25 cellular contexts compared by ENCODE assay signal in genomic region chr16:86905302-86905701, GRCh38.
"Had no signal": no experiment of that assay in that cellular context is flagged by ENCODE, and none has a peak within 500 bp of the region (broad histone marks: within the 10 kb centered on the region; RNA-seq: fewer than 3 reads in every experiment).

No MANE protein-coding gene starts in this region.

- DNase-seq: activated naive CD4-positive, alpha-beta T cell treated with anti-CD3 and anti-CD28 coated beads for 36 hours; activated naive CD8-positive, alpha-beta T cell treated with anti-CD3 and anti-CD28 coated beads for 36 hours; activated T-cell treated with anti-CD3 and anti-CD28 coated beads for 4 hours; activated T-cell treated with anti-CD3 and anti-CD28 coated beads, Interleukin-2, amount 50 U/mL, for 72 hours; adrenal gland; effector memory CD4-positive, alpha-beta T cell; gastrocnemius medialis; hippocampal formation; left cardiac atrium; midbrain; naive thymus-derived CD4-positive, alpha-beta T cell; nucleus accumbens; pancreas; retina; stimulated activated naive CD4-positive, alpha-beta T cell; T-helper 2 cell; trophoblast cell; uterus had no signal

- ATAC-seq: activated T-cell treated with anti-CD3 and anti-CD28 coated beads, Interleukin-2, amount 50 U/mL, for 72 hours; gastrocnemius medialis; naive thymus-derived CD4-positive, alpha-beta T cell; pancreas; WTC11 had no signal

- H3K27me3 ChIP-seq: adrenal gland, ascending aorta, cardiac muscle cell, pancreas, uterus had no signal

- H3K4me1 ChIP-seq: adrenal gland, ascending aorta, gastrocnemius medialis, pancreas, prostate gland had no signal

- H3K4me3 ChIP-seq: adrenal gland, ascending aorta, cardiac muscle cell, coronary artery, dorsolateral prefrontal cortex, gastrocnemius medialis, pancreas, prostate gland, uterus had no signal

- H3K27ac Mint-ChIP-seq: activated naive CD4-positive, alpha-beta T cell treated with anti-CD3 and anti-CD28 coated beads for 36 hours; activated naive CD8-positive, alpha-beta T cell treated with anti-CD3 and anti-CD28 coated beads for 36 hours; activated T-cell treated with anti-CD3 and anti-CD28 coated beads, Interleukin-2, amount 50 U/mL, for 72 hours; brain; naive thymus-derived CD4-positive, alpha-beta T cell; WTC11 had no signal

- H3K4me3 Mint-ChIP-seq: activated naive CD4-positive, alpha-beta T cell treated with anti-CD3 and anti-CD28 coated beads for 36 hours; activated naive CD8-positive, alpha-beta T cell treated with anti-CD3 and anti-CD28 coated beads for 36 hours; activated T-cell treated with anti-CD3 and anti-CD28 coated beads, Interleukin-2, amount 50 U/mL, for 72 hours; brain; naive thymus-derived CD4-positive, alpha-beta T cell; WTC11 had no signal

- H3K9me3 ChIP-seq: adrenal gland, ascending aorta, gastrocnemius medialis, pancreas, prostate gland, uterus had no signal

- H3K4me1 Mint-ChIP-seq: naive thymus-derived CD4-positive, alpha-beta T cell had no signal

- H3K36me3 Mint-ChIP-seq: activated naive CD8-positive, alpha-beta T cell treated with anti-CD3 and anti-CD28 coated beads for 36 hours; brain; naive thymus-derived CD4-positive, alpha-beta T cell; WTC11 had no signal

- H3K9me3 Mint-ChIP-seq: activated naive CD4-positive, alpha-beta T cell treated with anti-CD3 and anti-CD28 coated beads for 36 hours; activated naive CD8-positive, alpha-beta T cell treated with anti-CD3 and anti-CD28 coated beads for 36 hours; activated T-cell treated with anti-CD3 and anti-CD28 coated beads, Interleukin-2, amount 50 U/mL, for 72 hours; brain; WTC11 had no signal

- H3K36me3 ChIP-seq: adrenal gland, ascending aorta, cardiac muscle cell, gastrocnemius medialis, pancreas, prostate gland, uterus had no signal

- H3K27ac ChIP-seq: adrenal gland, ascending aorta, cardiac muscle cell, coronary artery, dorsolateral prefrontal cortex, gastrocnemius medialis, pancreas, prostate gland, uterus had no signal
